1 cellular context compared by ENCODE assay signal in the genomic region with DNA sequence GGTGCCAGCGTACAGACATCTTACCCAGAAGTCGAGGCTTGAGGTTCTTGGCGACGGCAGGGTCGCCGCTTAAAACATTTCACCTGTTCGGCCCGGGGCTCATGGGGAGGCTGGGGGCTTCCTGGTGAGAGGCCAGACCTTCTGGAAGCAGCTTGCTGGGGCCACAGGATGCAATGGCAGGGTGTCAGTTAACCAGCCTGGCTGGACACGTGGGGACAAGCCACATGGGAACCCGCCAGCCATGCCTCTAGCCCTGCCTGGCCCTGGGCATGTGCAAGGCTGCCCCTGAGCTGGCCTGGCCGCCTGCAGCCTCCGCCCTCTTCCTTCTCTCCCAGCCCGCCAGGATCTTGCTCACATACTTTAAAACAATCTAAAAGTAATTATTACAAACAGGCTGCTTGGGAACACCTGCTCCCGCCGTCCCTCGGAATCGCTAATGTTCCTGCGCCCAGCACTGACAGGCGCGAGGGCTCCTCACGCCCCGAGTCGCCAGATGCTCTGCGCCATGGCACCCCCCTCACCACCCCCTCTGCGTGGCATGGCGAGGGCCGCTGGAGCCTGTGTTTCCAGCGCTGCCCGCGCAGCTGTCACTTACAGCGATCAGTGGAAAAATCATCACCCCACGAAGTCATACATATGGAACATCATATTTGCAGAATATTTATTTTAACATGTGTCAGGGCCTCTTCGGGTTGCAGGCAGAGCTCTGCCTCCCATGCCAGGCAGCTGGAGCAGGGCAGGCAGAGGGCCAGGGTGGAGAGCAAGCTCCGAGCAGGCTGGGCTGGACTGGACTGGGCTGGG.
TF ChIP-seq lines count a peak whose summit lies in the region.

No MANE protein-coding gene starts in this region.

TF ChIP-seq in H1, 55 proteins besides CTCF, POLR2A, EP300 and RAD21:
- no peak for TF ChIP-seq TEAD4 (IDR thresholded peaks at IDR 0.05; ENCODE audit: low read depth, low read length)
- TF ChIP-seq BCL11A (IDR thresholded peaks at IDR 0.05; ENCODE audit: low read depth in 2 of 2, low read length in 2 of 2) = no peak
- no peak for TF ChIP-seq PHF8 (conservative IDR thresholded peaks at IDR 0.05; ENCODE audit: low read depth, low read length)
- TF ChIP-seq CHD2 (IDR thresholded peaks at IDR 0.05; ENCODE audit: low read length) = no peak
- no peak for TF ChIP-seq ZNF274 (IDR thresholded peaks at IDR 0.05; ENCODE audit: borderline replicate concordance, extremely low read depth, low read length)
- TF ChIP-seq JUN (IDR thresholded peaks at IDR 0.05; ENCODE audit: low read depth, low read length) = no peak
- no peak for TF ChIP-seq SRF (IDR thresholded peaks at IDR 0.05; ENCODE audit: low read depth, low read length)
